ENCODE assay signal across 13 cellular contexts in the genomic region with DNA sequence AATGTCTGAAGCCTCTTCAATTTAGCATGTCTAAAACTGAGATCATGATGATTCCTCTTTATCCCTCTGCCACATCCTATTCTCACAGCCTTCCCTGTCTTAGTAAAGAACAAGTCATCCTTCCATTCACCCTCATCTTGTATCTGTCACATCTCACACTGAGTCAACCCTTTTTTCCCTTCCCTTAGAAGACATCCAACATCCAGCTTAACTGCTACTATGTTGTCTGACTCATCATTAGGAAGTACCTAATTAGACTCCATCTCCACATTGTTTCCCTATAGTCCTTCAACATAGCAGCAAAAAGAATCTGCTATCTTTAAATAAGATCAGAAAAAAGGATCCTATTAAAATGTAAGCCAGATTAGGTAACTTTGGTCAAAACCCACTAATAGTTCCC.
A peak's percentile ranks its signal among the peaks of the same experiment; 100 is the strongest.
DNase-seq lines count a peak whose midpoint lies in the region; ATAC-seq and TF ChIP-seq lines count a peak whose summit lies in the region.
"Had no signal": no experiment of that assay in that cellular context is flagged by ENCODE, and none has a peak within 500 bp of the region (broad histone marks: within the 10 kb centered on the region; RNA-seq: fewer than 3 reads in every experiment).

No MANE protein-coding gene starts in this region.

- H3K4me3 ChIP-seq in RWPE2 (ENCODE audit: severe bottlenecking) (no peak overlapping the region), fibroblast of the aortic adventitia (ENCODE audit: low read depth, low read length) (no peak overlapping the region), spleen (no peak overlapping the region), MG63 (no peak overlapping the region)
- H3K4me3 ChIP-seq: GM12878 had no signal

- TF ChIP-seq CTCF in RWPE2 (IDR thresholded peaks at IDR 0.05; ENCODE audit: poor library complexity, severe bottlenecking) (no peak), fibroblast of the aortic adventitia (IDR thresholded peaks at IDR 0.05; ENCODE audit: insufficient read depth, low read length) (no peak), spleen (IDR thresholded peaks at IDR 0.05 in 8 of 11, conservative IDR thresholded peaks at IDR 0.05 in 3 of 11) (no peak)

- H3K27me3 ChIP-seq in RWPE2 (ENCODE audit: insufficient read depth, poor library complexity, severe bottlenecking) (no peaks in the 10 kb centered on the region), spleen (replicated peaks in 1 of 7) (no peaks in the 10 kb centered on the region), MG63 (no peaks in the 10 kb centered on the region)

- H3K36me3 ChIP-seq in RWPE2 (ENCODE audit: low read depth) (peaks cover 9% of the 10 kb centered on the region), spleen (peaks cover 0 to 31% (median 6%) of the 10 kb centered on the region in 6 donors), MG63 (no peaks in the 10 kb centered on the region; the same call in 1 of the 2 replicates)

- DNase-seq in GM03348 (ENCODE audit: low spot score): peak; percentile 48
- DNase-seq in RWPE2 (ENCODE audit: low spot score): no peak
- DNase-seq in fibroblast of the aortic adventitia (ENCODE audit: low read depth): peak; percentile 57
- DNase-seq in stromal cell of bone marrow (ENCODE audit: low read depth): peak; percentile 63
- DNase-seq in spleen: no peak
- no peak for DNase-seq in NCI-H146 treated with DMSO at 0.1 percent for 48 hours (lab: John Stamatoyannopoulos, UW; ENCODE audit: unreplicated experiment)
- no peak for DNase-seq in MG63
- DNase-seq: activated B cell treated with CpG ODN at 0.5 μM for 24 hours, DMS 273 treated with DMSO at 0.1 percent for 48 hours, NCI-H2171, small intestine, substantia nigra had no signal

- H3K4me1 ChIP-seq in RWPE2 (ENCODE audit: insufficient read depth, poor library complexity, severe bottlenecking): peaks cover 5% of the 10 kb centered on the region
- H3K4me1 ChIP-seq in spleen: no peaks in the 10 kb centered on the region

- no peaks in the 10 kb centered on the region for H3K9me3 ChIP-seq in RWPE2 (ENCODE audit: severe bottlenecking)
- no peaks in the 10 kb centered on the region for H3K9me3 ChIP-seq in spleen
- no peaks in the 10 kb centered on the region for H3K9me3 ChIP-seq in MG63

- ATAC-seq in RWPE2 (ENCODE audit: low read depth): peak; percentile 86
- ATAC-seq: GM12878 had no signal

- intact Hi-C loops in spleen (cut with DNase I; ENCODE audit: low total_unique reads): no loop called here

- no peak overlapping the region for H3K27ac ChIP-seq in RWPE2 (ENCODE audit: poor library complexity, severe bottlenecking)
- H3K27ac ChIP-seq in spleen: no peak overlapping the region

- TF ChIP-seq POLR2A in spleen (IDR thresholded peaks at IDR 0.05): no peak

Comparison
In these comparisons a context has a peak if more than half of its experiments do, and no peak if none do; other contexts are left out.
1. DNase-seq: peak in GM03348 (single experiment), fibroblast of the aortic adventitia (single experiment) and stromal cell of bone marrow (single experiment); none in RWPE2 (single experiment), spleen (single experiment), NCI-H146 treated with DMSO at 0.1 percent for 48 hours (single experiment) and MG63 (single experiment).